Comparison of ENCODE assay signal across 15 cellular contexts in the genomic region with DNA sequence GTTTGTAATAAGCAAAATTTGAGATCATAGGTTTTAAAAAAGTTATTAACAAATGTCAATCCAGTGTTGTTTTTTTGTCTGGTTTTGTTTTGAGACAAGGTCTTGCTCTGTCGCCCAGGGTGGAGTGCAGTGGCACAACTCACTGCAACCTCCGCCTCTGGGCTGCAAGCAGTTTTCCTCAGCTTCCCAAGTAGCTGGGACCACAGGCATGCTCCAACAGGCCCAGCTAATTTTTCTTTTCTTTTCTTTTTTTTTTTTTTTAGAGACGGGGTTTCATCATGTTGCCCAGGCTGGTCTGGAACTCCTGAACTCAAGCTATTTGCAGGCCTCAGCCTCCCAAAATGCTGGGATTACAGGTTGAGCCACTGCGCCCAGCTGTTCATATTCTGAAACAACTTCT. TPM values are rescaled to one million over a fixed set of nuclear protein-coding genes. Genes with fewer than 3 reads are reported as not detected.
DNase-seq lines count a peak whose midpoint lies in the region; ATAC-seq and TF ChIP-seq lines count a peak whose summit lies in the region.
"Had no signal": no experiment of that assay in that cellular context is flagged by ENCODE, and none has a peak within 500 bp of the region (broad histone marks: within the 10 kb centered on the region; RNA-seq: fewer than 3 reads in every experiment).

No MANE protein-coding gene starts in this region.

- H3K23ac ChIP-seq in H9 (ENCODE audit: insufficient read length, low read depth, low read length) = no peak overlapping the region

- H3K4me3 ChIP-seq in iPS-18a (ENCODE audit: low read length) (no peak overlapping the region), osteoblast (ENCODE audit: insufficient read depth, low read length) (no peak overlapping the region)
- H3K4me3 ChIP-seq: PC-9, SJSA1 had no signal

- no peaks in the 10 kb centered on the region for H3K23me2 ChIP-seq in H9 (ENCODE audit: insufficient read length, low read depth, low read length, poor library complexity, severe bottlenecking)

- no peak overlapping the region for H3T11ph ChIP-seq in H9 (ENCODE audit: low read length)

- peaks cover 26 to 37% of the 10 kb centered on the region in 2 experiments for H3K4me1 Mint-ChIP-seq in H9
- peaks cover 49% of the 10 kb centered on the region for H3K4me1 Mint-ChIP-seq in WTC11

- no peak overlapping the region for H2BK120ac ChIP-seq in H9 (ENCODE audit: low read depth, low read length, poor library complexity, severe bottlenecking)

- H4K20me1 ChIP-seq in H9 (ENCODE audit: control insufficient read depth, insufficient read depth, insufficient read length) (no peaks in the 10 kb centered on the region), osteoblast (ENCODE audit: insufficient read depth, low read length) (no peaks in the 10 kb centered on the region)

- no peaks in the 10 kb centered on the region for H3K9me3 Mint-ChIP-seq in H9
- H3K9me3 Mint-ChIP-seq in WTC11 = no peaks in the 10 kb centered on the region

- no peak overlapping the region for H3K4ac ChIP-seq in H9 (ENCODE audit: low read depth, low read length)

- no CpG with 5 or more reads among the region's 4 CpGs for WGBS in H9 (ENCODE audit: extremely low coverage, insufficient read length, low lambda C conversion rate)

- no peak overlapping the region for H4K8ac ChIP-seq in H9 (replicated peaks; ENCODE audit: insufficient read length, low read depth, low read length)

- H3K4me2 ChIP-seq in H9 (ENCODE audit: insufficient read depth, insufficient read length, low read length) (no peak overlapping the region), osteoblast (ENCODE audit: insufficient read depth, low read length) (peak overlapping the region; percentile 31)
- H3K4me2 ChIP-seq: PC-9 had no signal

- H3K14ac ChIP-seq in H9 (ENCODE audit: insufficient read depth, low read length) = no peak overlapping the region

- H3K56ac ChIP-seq in H9 (ENCODE audit: insufficient read length, low read depth, low read length) = no peak overlapping the region

- H3K79me1 ChIP-seq in H9 (ENCODE audit: insufficient read depth, low read depth, low read length, poor library complexity, severe bottlenecking) = peaks cover 2% of the 10 kb centered on the region

- H4K91ac ChIP-seq in H9 (ENCODE audit: insufficient read length, low read depth, low read length) = no peak overlapping the region

- H3K9me3 ChIP-seq in H9 (ENCODE audit: control insufficient read depth, low read depth, low read length) = no peaks in the 10 kb centered on the region
- H3K9me3 ChIP-seq in iPS-18a (ENCODE audit: control insufficient read depth, low read depth, low read length) = no peaks in the 10 kb centered on the region
- H3K9me3 ChIP-seq in osteoblast (ENCODE audit: low read depth, low read length) = no peaks in the 10 kb centered on the region
- H3K9me3 ChIP-seq: SJSA1 had no signal

- TF ChIP-seq CTCF in H9 (conservative IDR thresholded peaks at IDR 0.05) (no peak), WTC11 (IDR thresholded peaks at IDR 0.05) (no peak), osteoblast (IDR thresholded peaks at IDR 0.05; ENCODE audit: extremely low read depth, low read depth, low read length) (no peak)

- H3K36me3 ChIP-seq in iPS-18a (ENCODE audit: control insufficient read depth, low read depth, low read length) = peaks cover 10% of the 10 kb centered on the region
- no peaks in the 10 kb centered on the region for H3K36me3 ChIP-seq in osteoblast (ENCODE audit: insufficient read depth, low read length)
- H3K36me3 ChIP-seq: SJSA1 had no signal

- H3K9ac ChIP-seq in H9 (ENCODE audit: extremely low read depth, insufficient read length, low read length) (peak overlapping the region; percentile 23), iPS-18a (ENCODE audit: low read length) (peak overlapping the region; percentile 25)

- H3K4me1 ChIP-seq in H9 (ENCODE audit: insufficient read depth, low read length) = peaks cover 5% of the 10 kb centered on the region; the same call in 1 of the 2 replicates
- peaks cover 16% of the 10 kb centered on the region for H3K4me1 ChIP-seq in iPS-18a (ENCODE audit: control insufficient read depth, low read depth, low read length)
- peaks cover 9% of the 10 kb centered on the region for H3K4me1 ChIP-seq in osteoblast (ENCODE audit: insufficient read depth, low read length)

- H3K27ac Mint-ChIP-seq in H9 = peak overlapping the region in 2 of 3 experiments; percentile 86 to 96; a peak in 4 of 7 replicates
- peak overlapping the region; percentile 86; the same call in 1 of the 2 replicates for H3K27ac Mint-ChIP-seq in WTC11

- H2AK5ac ChIP-seq in H9 (ENCODE audit: insufficient read length, low read length) = no peak overlapping the region

- H2AFZ ChIP-seq in H9 (ENCODE audit: low read length) (no peak overlapping the region), osteoblast (ENCODE audit: low read length) (no peak overlapping the region)
- H2AFZ ChIP-seq: PC-9 had no signal

- H3K79me2 ChIP-seq in H9 (ENCODE audit: insufficient read depth, low read length) (peaks cover 14% of the 10 kb centered on the region), osteoblast (ENCODE audit: insufficient read depth, low read length) (peaks cover 18% of the 10 kb centered on the region)

- H3K27me3 ChIP-seq in H9 (ENCODE audit: insufficient read depth, low read length) (no peaks in the 10 kb centered on the region), iPS-18a (ENCODE audit: control insufficient read depth, insufficient read depth, low read length) (no peaks in the 10 kb centered on the region), osteoblast (ENCODE audit: insufficient read depth, low read length) (no peaks in the 10 kb centered on the region)
- H3K27me3 ChIP-seq: SJSA1 had no signal

- H4K5ac ChIP-seq in H9 (ENCODE audit: insufficient read length, low read depth, low read length) = no peak overlapping the region

- DNase-seq in H9 (no peak), WTC11 (ENCODE audit: low spot score) (no peak), osteoblast (ENCODE audit: insufficient read length, low spot score, missing footprints) (no peak), NCI-H2081 treated with DMSO at 0.1 percent for 48 hours (lab: John Stamatoyannopoulos, UW) (no peak), RKO (ENCODE audit: low spot score) (no peak)
- no peak for DNase-seq in activated CD4-positive, alpha-beta T cell treated with anti-CD3 and anti-CD28 coated beads, Interleukin-2, amount 50 U/mL, for 1 hour
- DNase-seq: DMS 273 treated with DMSO at 0.1 percent for 48 hours, MV-4-11, NCI-H187 treated with DMSO at 0.1 percent for 48 hours, NCI-H510A treated with DMSO at 0.1 percent for 48 hours, PC-9 had no signal

- H3K4me3 Mint-ChIP-seq in H9 = no peak overlapping the region
- H3K4me3 Mint-ChIP-seq in WTC11 = no peak overlapping the region

- ATAC-seq in WTC11 (peak; percentile 64), HG03565 (IDR thresholded peaks at IDR 0.05; ENCODE audit: unreplicated experiment) (no peak)

- H3K18ac ChIP-seq in H9 (ENCODE audit: insufficient read length, low read depth, low read length) = no peak overlapping the region

- no peak overlapping the region for H3K27ac ChIP-seq in H9 (ENCODE audit: insufficient read length, low read depth, low read length)
- no peak overlapping the region for H3K27ac ChIP-seq in iPS-18a (ENCODE audit: low read length)
- H3K27ac ChIP-seq in osteoblast (ENCODE audit: low read depth, low read length) = no peak overlapping the region
- H3K27ac ChIP-seq: C4-2B, PC-9, SJSA1 had no signal

- POLR2A ChIA-PET in WTC11 (lab: Charles Lee) = interaction anchor here (1.1 kb wide), 1 partner anchor 31 kb away, joined by 3 read pairs; a partner anchor contains a TSS

- H2BK12ac ChIP-seq in H9 (ENCODE audit: insufficient read length, low read depth, low read length) = no peak overlapping the region

- peaks cover 4 to 31% (median 31%) of the 10 kb centered on the region in 3 experiments; a peak in 6 of 7 replicates for H3K36me3 Mint-ChIP-seq in H9 (ENCODE audit: insufficient read depth in 1 of 3, low read depth in 3 of 3)
- peaks cover 25% of the 10 kb centered on the region for H3K36me3 Mint-ChIP-seq in WTC11

- H3K27me3 Mint-ChIP-seq in H9 (ENCODE audit: low read depth) = no peaks in the 10 kb centered on the region
- no peaks in the 10 kb centered on the region for H3K27me3 Mint-ChIP-seq in WTC11 (ENCODE audit: low read depth)

- no peak overlapping the region for H2BK5ac ChIP-seq in H9 (ENCODE audit: insufficient read length, low read length)

- CTCF ChIA-PET in WTC11 (lab: Charles Lee) = interaction anchor here (0.7 to 4.3 kb wide), 5 partner anchors 16 to 461 kb away, joined by 3 to 22 read pairs (median 3); no protein-coding TSS in a partner anchor

- H2BK15ac ChIP-seq in H9 (ENCODE audit: low read depth, low read length) = no peak overlapping the region

- H2BK20ac ChIP-seq in H9 (ENCODE audit: low read depth, low read length, poor library complexity, severe bottlenecking) = no peak overlapping the region

TF ChIP-seq in WTC11, 78 proteins besides CTCF, POLR2A, EP300 and RAD21 (continues in another document):
- TF ChIP-seq TCF7 (CRISPR knock-in tag; IDR thresholded peaks at IDR 0.05; ENCODE audit: low read depth) (no peak), JAZF1 (CRISPR knock-in tag; IDR thresholded peaks at IDR 0.05) (no peak)
- TF ChIP-seq, protein P1, sequence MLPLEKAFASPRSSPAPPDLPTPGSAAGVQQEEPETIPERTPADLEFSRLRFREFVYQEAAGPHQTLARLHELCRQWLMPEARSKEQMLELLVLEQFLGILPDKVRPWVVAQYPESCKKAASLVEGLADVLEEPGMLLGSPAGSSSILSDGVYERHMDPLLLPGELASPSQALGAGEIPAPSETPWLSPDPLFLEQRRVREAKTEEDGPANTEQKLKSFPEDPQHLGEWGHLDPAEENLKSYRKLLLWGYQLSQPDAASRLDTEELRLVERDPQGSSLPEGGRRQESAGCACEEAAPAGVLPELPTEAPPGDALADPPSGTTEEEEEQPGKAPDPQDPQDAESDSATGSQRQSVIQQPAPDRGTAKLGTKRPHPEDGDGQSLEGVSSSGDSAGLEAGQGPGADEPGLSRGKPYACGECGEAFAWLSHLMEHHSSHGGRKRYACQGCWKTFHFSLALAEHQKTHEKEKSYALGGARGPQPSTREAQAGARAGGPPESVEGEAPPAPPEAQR (CRISPR knock-in tag; IDR thresholded peaks at IDR 0.05) = no peak

RNA-seq across cellular contexts. Expression of a gene that starts 31.3 kb away (rescaled TPM):
- total RNA-seq in H9 (2021) = 17.3 and 18.5 TPM in 2 replicates
- total RNA-seq in WTC11 (2021) = 19.4 to 20.6 TPM (median 20.5 TPM) in 3 replicates
- 11.2 and 12.7 TPM in 2 replicates for total RNA-seq in osteoblast
